1 cellular context compared by ENCODE assay signal in genomic region chr11:47848636-47849155, GRCh38.
A peak's percentile ranks its signal among the peaks of the same experiment; 100 is the strongest.
TF ChIP-seq lines count a peak whose summit lies in the region.

No MANE protein-coding gene starts in this region.

TF ChIP-seq in HEK293, 187 proteins besides CTCF, POLR2A, EP300 and RAD21 (continued from another document):
- TF ChIP-seq PRDM4 (tag by site-specific recombination; IDR thresholded peaks at IDR 0.05), result 0 out of 2 replicates have a peak, but pooled peaks have one; percentile 3
- 0 out of 2 replicates have a peak, but pooled peaks have one; percentile 6 for TF ChIP-seq ZNF335 (tag by site-specific recombination; conservative IDR thresholded peaks at IDR 0.05)
- no peak for TF ChIP-seq PATZ1 (tag by site-specific recombination; IDR thresholded peaks at IDR 0.05)
- peak; percentile 8; the same call in 1 of the 2 replicates for TF ChIP-seq ZBTB20 (tag by site-specific recombination; IDR thresholded peaks at IDR 0.05)
